ENCODE assay signal across 16 cellular contexts in genomic region chr5:133995341-133995740, GRCh38. TPM values are rescaled to one million over a fixed set of nuclear protein-coding genes. Genes with fewer than 3 reads are reported as not detected.
DNase-seq lines count a peak whose midpoint lies in the region; ATAC-seq, FAIRE-seq and TF ChIP-seq lines count a peak whose summit lies in the region.
"Had no signal": no experiment of that assay in that cellular context is flagged by ENCODE, and none has a peak within 500 bp of the region (broad histone marks: within the 10 kb centered on the region; RNA-seq: fewer than 3 reads in every experiment).

No MANE protein-coding gene starts in this region.

- H3K4me1 ChIP-seq in adipocyte (ENCODE audit: control insufficient read depth, insufficient read depth, low read length) (peaks cover 59% of the 10 kb centered on the region), HepG2 (ENCODE audit: insufficient read depth, low read length) (peaks cover 78% of the 10 kb centered on the region)

- peaks cover 15% of the 10 kb centered on the region for H3K36me3 ChIP-seq in adipocyte (ENCODE audit: control insufficient read depth, insufficient read depth, low read length, severe bottlenecking)
- peaks cover 9 to 22% of the 10 kb centered on the region in 2 experiments; a peak in 4 of 5 replicates for H3K36me3 ChIP-seq in HepG2 (replicated peaks in 1 of 2; ENCODE audit: control insufficient read depth in 1 of 2, insufficient read depth in 2 of 2, low read length in 2 of 2)

- H3K4me1 Mint-ChIP-seq in type B pancreatic cell (ENCODE audit: unreplicated experiment) (peaks cover 58% of the 10 kb centered on the region), immature natural killer cell (peaks cover 38 to 67% of the 10 kb centered on the region in 2 donors)

- H3K9me3 ChIP-seq in adipocyte (ENCODE audit: control insufficient read depth, low read length) (no peaks in the 10 kb centered on the region), HepG2 (ENCODE audit: low read length) (no peaks in the 10 kb centered on the region)
- H3K9me3 ChIP-seq: BE2C, neutrophil had no signal

- DNase-seq in Right ventricle myocardium superior (no peak), cardiac septum (ENCODE audit: low spot score) (no peak), adipocyte (ENCODE audit: low read depth) (no peak), HepG2 (ENCODE audit: low spot score) (peak; percentile 75), type B pancreatic cell (ENCODE audit: extremely low spot score, unreplicated experiment) (no peak), immature natural killer cell (no peak)
- DNase-seq: brain microvascular endothelial cell; kidney; NCI-H1092; NK-92 treated with Interleukin-12 subunit alpha and Interleukin-12 subunit beta, amount 100 ng/mL, for 24 hours; stimulated activated CD4-positive, alpha-beta T cell treated with anti-CD3 and anti-CD28 coated beads, Interleukin-1b, Interleukin-23, amount 100 ng/mL, for 48 hours had no signal

- H3K4me3 ChIP-seq in adipocyte (ENCODE audit: low read length) (peak overlapping the region; percentile 8), HepG2 (replicated peaks in 1 of 3; ENCODE audit: insufficient read depth in 1 of 3, low read depth in 2 of 3, low read length in 3 of 3) (peak overlapping the region in 2 of 3 experiments; percentile 53 to 70; a peak in 5 of 6 replicates)

- no peaks in the 10 kb centered on the region for H3K9me3 Mint-ChIP-seq in type B pancreatic cell
- H3K9me3 Mint-ChIP-seq in immature natural killer cell, result no peaks in the 10 kb centered on the region

- H3K4me3 Mint-ChIP-seq in type B pancreatic cell, result peak overlapping the region; percentile 3
- no peak overlapping the region for H3K4me3 Mint-ChIP-seq in immature natural killer cell

- FAIRE-seq in HepG2 (lab: Jason Lieb, UNC), result peak; percentile 32
- FAIRE-seq: kidney had no signal

- H3K27ac ChIP-seq in HepG2 (ENCODE audit: extremely low read length, insufficient read depth, low read length), result peak overlapping the region; percentile 59
- H3K27ac ChIP-seq: brain microvascular endothelial cell, HL-60, neutrophil had no signal

- H3K27me3 Mint-ChIP-seq in type B pancreatic cell (no peaks in the 10 kb centered on the region), immature natural killer cell (ENCODE audit: low read depth in 3 of 3) (peaks cover 0 to 2% (median 0%) of the 10 kb centered on the region in 3 donors)

- H2AFZ ChIP-seq in HepG2 (ENCODE audit: low read length), result no peak overlapping the region

- H3K9ac ChIP-seq in adipocyte (ENCODE audit: low read length) (peak overlapping the region; percentile 50), HepG2 (ENCODE audit: insufficient read depth, low read depth, low read length) (peak overlapping the region; percentile 65)

- intact Hi-C loops in Right ventricle myocardium superior (cut with DNase I), result no loop called here
- intact Hi-C loops in cardiac septum (cut with DNase I), result no loop called here
- intact Hi-C loops in HepG2 (cut with micrococcal nuclease; ENCODE audit: unreplicated experiment), result loop anchor here (2.0 kb wide), 1 partner anchor 15 kb away; no protein-coding TSS in a partner anchor

- POLR2A ChIA-PET in HepG2 (lab: Yijun Ruan, JAX), result interaction anchor here (1.3 to 7.4 kb wide), 7 partner anchors 10 to 104 kb away, joined by 5 to 94 read pairs (median 16); partner anchors contain the start of genes C5orf15 and VDAC1

- peaks cover 99% of the 10 kb centered on the region for H3K79me2 ChIP-seq in HepG2 (ENCODE audit: insufficient read depth, low read length)

- H3K4me2 ChIP-seq in HepG2 (ENCODE audit: low read depth, low read length), result peak overlapping the region; percentile 87

- H3K36me3 Mint-ChIP-seq in type B pancreatic cell, result no peaks in the 10 kb centered on the region
- H3K36me3 Mint-ChIP-seq in immature natural killer cell, result peaks cover 0 to 7% (median 3%) of the 10 kb centered on the region in 3 donors

- no peak for TF ChIP-seq POLR2A in HepG2 (IDR thresholded peaks at IDR 0.05; ENCODE audit: insufficient read depth in 1 of 2, low read depth in 2 of 2, low read length in 2 of 2)

- peak; percentile 4 for ATAC-seq in Right ventricle myocardium superior (ENCODE audit: poor library complexity)
- peak; percentile 83 for ATAC-seq in HepG2
- no peak for ATAC-seq in HG02623 (IDR thresholded peaks at IDR 0.05; ENCODE audit: unreplicated experiment)
- ATAC-seq in HG03442 (IDR thresholded peaks at IDR 0.05; ENCODE audit: unreplicated experiment), result no peak

- H3K27me3 ChIP-seq in adipocyte (replicated peaks; ENCODE audit: control insufficient read depth, insufficient read depth, low read length) (no peaks in the 10 kb centered on the region), HepG2 (ENCODE audit: control insufficient read depth in 1 of 2, insufficient read depth in 2 of 2, low read length in 2 of 2) (no peaks in the 10 kb centered on the region)
- H3K27me3 ChIP-seq: BE2C, brain microvascular endothelial cell, neutrophil had no signal

- TF ChIP-seq EP300 in HepG2 (IDR thresholded peaks at IDR 0.05; ENCODE audit: low read depth in 2 of 2, low read length in 2 of 2) (no peak), HepG2 (CRISPR knock-in tag; IDR thresholded peaks at IDR 0.05; ENCODE audit: borderline replicate concordance) (no peak)

- BruUV-seq in HepG2 (replicated peaks; lab: Mats Ljungman, UMichigan), result no TSS peak

- no peak for TF ChIP-seq RAD21 in HepG2 (CRISPR knock-in tag; IDR thresholded peaks at IDR 0.05)

- H4K20me1 ChIP-seq in HepG2 (ENCODE audit: insufficient read depth, low read length), result peaks cover 89% of the 10 kb centered on the region

- CTCF ChIA-PET in HepG2 (lab: Yijun Ruan, JAX; ENCODE audit: low intra/inter-chr PET ratio, low total read pairs), result interaction anchor here (1.4 kb wide), 1 partner anchor 44 kb away, joined by 4 read pairs; no protein-coding TSS in a partner anchor

- under 1% methylated on average over 8 of the region's 8 CpGs for WGBS in HepG2 (ENCODE audit: low lambda C conversion rate)

- in situ Hi-C loops in HepG2 (cut with HindIII; ENCODE audit: extremely low pct_ligation_motif_present, low pct_unique_long_range_greater_than_20kb), result no loop called here

- H3K27ac Mint-ChIP-seq in type B pancreatic cell (peak overlapping the region; percentile 23), immature natural killer cell (peak overlapping the region in 3 of 6 donors; percentile 12 to 34 (median 24))

- TF ChIP-seq CTCF in HepG2 (CRISPR knock-in tag; IDR thresholded peaks at IDR 0.05), result no peak
- no peak for TF ChIP-seq CTCF in type B pancreatic cell (conservative IDR thresholded peaks at IDR 0.05)

RNA-seq across cellular contexts. Expression of gene VDAC1, which starts 9.4 kb away (rescaled TPM):
- 475 TPM for total RNA-seq in Right ventricle myocardium superior
- 429 TPM for total RNA-seq in cardiac septum
- 380 and 481 TPM in 2 replicates for total RNA-seq in HepG2 (2016; rRNA removed; fragmentation: Illumina TruSeq; extraction: Trizol)
- 142 and 143 TPM in 2 replicates for total RNA-seq in HepG2 (2016; cell fraction: cytosol; rRNA removed; fragmentation: Illumina TruSeq; extraction: Trizol; ENCODE audit: low read depth)
- total RNA-seq in HepG2 (2016; cell fraction: insoluble cytoplasmic fraction; rRNA removed; fragmentation: Illumina TruSeq; extraction: Trizol), result 391 and 476 TPM in 2 replicates
- total RNA-seq in HepG2 (2016; cell fraction: membrane; rRNA removed; fragmentation: Illumina TruSeq; extraction: Trizol), result 267 and 273 TPM in 2 replicates
- total RNA-seq in HepG2 (2016; cell fraction: nucleus; rRNA removed; fragmentation: Illumina TruSeq; extraction: Trizol), result 160 and 168 TPM in 2 replicates
- polyA plus RNA-seq in HepG2 (2011; rRNA removed), result 112 and 119 TPM in 2 replicates
- polyA plus RNA-seq in HepG2 (2011; cell fraction: cytosol; rRNA removed), result 99.4 and 136 TPM in 2 replicates
- polyA plus RNA-seq in HepG2 (2011; cell fraction: nucleus; rRNA removed), result 68.8 and 87.6 TPM in 2 replicates
- polyA plus RNA-seq in HepG2 (2012), result 283 and 305 TPM in 2 replicates
- polyA plus RNA-seq in HepG2 (2016; cell fraction: cytosol; fragmentation: Illumina TruSeq; extraction: Trizol; ENCODE audit: low read depth), result 122 and 132 TPM in 2 replicates
- 522 and 545 TPM in 2 replicates for polyA plus RNA-seq in HepG2 (2016; cell fraction: insoluble cytoplasmic fraction; fragmentation: Illumina TruSeq; extraction: Trizol; ENCODE audit: low read depth)
- polyA plus RNA-seq in HepG2 (2016; cell fraction: membrane; fragmentation: Illumina TruSeq; extraction: Trizol; ENCODE audit: low read depth), result 196 and 202 TPM in 2 replicates
- polyA plus RNA-seq in HepG2 (2016; cell fraction: nucleus; fragmentation: Illumina TruSeq; extraction: Trizol; ENCODE audit: insufficient read depth, low read depth), result 247 and 250 TPM in 2 replicates
- 53.4 and 93.5 TPM in 2 replicates for polyA minus RNA-seq in HepG2 (2011; rRNA and poly(A)+ RNA removed; ENCODE audit: low replicate concordance)
- 105 and 139 TPM in 2 replicates for polyA minus RNA-seq in HepG2 (2011; cell fraction: cytosol; rRNA and poly(A)+ RNA removed)
- polyA minus RNA-seq in HepG2 (2011; cell fraction: nucleus; rRNA and poly(A)+ RNA removed), result 59.4 and 73.6 TPM in 2 replicates
- total RNA-seq in type B pancreatic cell (ENCODE audit: low replicate concordance), result 186 and 219 TPM in 2 replicates
- polyA plus RNA-seq in immature natural killer cell, result 100 to 1,000 TPM; 107 to 119 (median 111) TPM

RNA-seq across cellular contexts. Expression of gene C5orf15, which starts 26.9 kb away (rescaled TPM):
- 34.8 TPM for total RNA-seq in Right ventricle myocardium superior
- 22.5 TPM for total RNA-seq in cardiac septum
- total RNA-seq in HepG2 (2016; rRNA removed; fragmentation: Illumina TruSeq; extraction: Trizol), result 35.7 and 58.5 TPM in 2 replicates
- 5.8 and 7.0 TPM in 2 replicates for total RNA-seq in HepG2 (2016; cell fraction: cytosol; rRNA removed; fragmentation: Illumina TruSeq; extraction: Trizol; ENCODE audit: low read depth)
- total RNA-seq in HepG2 (2016; cell fraction: insoluble cytoplasmic fraction; rRNA removed; fragmentation: Illumina TruSeq; extraction: Trizol), result 32.4 and 58.3 TPM in 2 replicates
- total RNA-seq in HepG2 (2016; cell fraction: membrane; rRNA removed; fragmentation: Illumina TruSeq; extraction: Trizol), result 14.0 and 15.0 TPM in 2 replicates
- total RNA-seq in HepG2 (2016; cell fraction: nucleus; rRNA removed; fragmentation: Illumina TruSeq; extraction: Trizol), result 50.5 and 53.2 TPM in 2 replicates
- 82.7 and 84.1 TPM in 2 replicates for polyA plus RNA-seq in HepG2 (2011; rRNA removed)
- polyA plus RNA-seq in HepG2 (2011; cell fraction: cytosol; rRNA removed), result 55.7 and 70.1 TPM in 2 replicates
- 26.9 and 28.5 TPM in 2 replicates for polyA plus RNA-seq in HepG2 (2011; cell fraction: nucleus; rRNA removed)
- 50.8 and 57.3 TPM in 2 replicates for polyA plus RNA-seq in HepG2 (2012)
- 4.5 and 5.3 TPM in 2 replicates for polyA plus RNA-seq in HepG2 (2016; cell fraction: cytosol; fragmentation: Illumina TruSeq; extraction: Trizol; ENCODE audit: low read depth)
- polyA plus RNA-seq in HepG2 (2016; cell fraction: insoluble cytoplasmic fraction; fragmentation: Illumina TruSeq; extraction: Trizol; ENCODE audit: low read depth), result 54.9 and 56.5 TPM in 2 replicates
- 13.6 and 14.8 TPM in 2 replicates for polyA plus RNA-seq in HepG2 (2016; cell fraction: membrane; fragmentation: Illumina TruSeq; extraction: Trizol; ENCODE audit: low read depth)
- polyA plus RNA-seq in HepG2 (2016; cell fraction: nucleus; fragmentation: Illumina TruSeq; extraction: Trizol; ENCODE audit: insufficient read depth, low read depth), result 125 and 131 TPM in 2 replicates
- 27.4 and 37.7 TPM in 2 replicates for polyA minus RNA-seq in HepG2 (2011; rRNA and poly(A)+ RNA removed; ENCODE audit: low replicate concordance)
- 57.0 and 75.9 TPM in 2 replicates for polyA minus RNA-seq in HepG2 (2011; cell fraction: cytosol; rRNA and poly(A)+ RNA removed)
- 20.3 and 34.9 TPM in 2 replicates for polyA minus RNA-seq in HepG2 (2011; cell fraction: nucleus; rRNA and poly(A)+ RNA removed)
- total RNA-seq in type B pancreatic cell (ENCODE audit: low replicate concordance), result 47.2 and 49.6 TPM in 2 replicates
- polyA plus RNA-seq in immature natural killer cell, result 10 to 100 TPM; 30.0 to 30.6 (median 30.3) TPM

Comparison
In these comparisons a context has a peak if more than half of its experiments do, and no peak if none do; other contexts are left out.
1. ATAC-seq: peak in Right ventricle myocardium superior (single experiment) and HepG2 (single experiment); none in HG02623 (single experiment) and HG03442 (single experiment).